8 cellular contexts compared by ENCODE assay signal in the genomic region with DNA sequence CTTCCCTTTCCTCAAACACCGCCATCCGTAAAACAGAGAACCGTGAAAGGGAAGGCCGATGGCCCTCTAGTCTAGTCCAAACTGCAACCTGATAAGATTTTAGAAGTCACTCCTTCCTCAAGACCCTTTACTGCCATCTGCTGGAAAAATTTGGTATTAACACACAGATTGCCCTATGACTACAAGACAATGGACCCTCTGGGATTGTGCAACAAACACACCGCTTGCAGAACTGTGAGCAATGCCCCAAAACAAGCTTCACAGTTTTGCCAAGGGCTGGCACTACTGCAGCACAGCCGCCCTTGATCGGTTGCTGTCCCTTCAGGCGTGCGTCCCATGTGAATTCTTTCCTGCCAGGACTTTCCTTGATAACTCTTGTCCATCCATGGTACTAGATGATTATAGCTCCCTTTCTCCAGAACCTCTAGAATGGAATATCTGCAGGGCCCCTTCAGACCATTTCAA. TPM values are rescaled to one million over a fixed set of nuclear protein-coding genes. Genes with fewer than 3 reads are reported as not detected.
DNase-seq lines count a peak whose midpoint lies in the region; ATAC-seq, FAIRE-seq and TF ChIP-seq lines count a peak whose summit lies in the region.

No MANE protein-coding gene starts in this region.

- H2AFZ ChIP-seq in H1 (ENCODE audit: low read length), result peak overlapping the region; percentile 76

- CTCF ChIA-PET in H1 (lab: Charles Lee; ENCODE audit: partially characterized antibody), result interaction anchor here (0.6 to 4.5 kb wide), 20 partner anchors 11 to 808 kb away, joined by 3 to 41 read pairs (median 4); no protein-coding TSS in a partner anchor

- H3K4ac ChIP-seq in H1 (replicated peaks; ENCODE audit: insufficient read length, low read depth, low read length), result no peak overlapping the region

- no peak for TF ChIP-seq EP300 in H1 (IDR thresholded peaks at IDR 0.05; ENCODE audit: borderline replicate concordance in 1 of 2, low read depth in 2 of 2, low read length in 2 of 2)

- no peaks in the 10 kb centered on the region for H3K36me3 Mint-ChIP-seq in mesothelial cell of epicardium

- H4K5ac ChIP-seq in H1 (ENCODE audit: insufficient read length, low read depth, low read length), result no peak overlapping the region

- no peak overlapping the region for H2BK12ac ChIP-seq in H1 (ENCODE audit: low read depth, low read length)

- FAIRE-seq in H1 (lab: Jason Lieb, UNC), result peak; percentile 92

- no peak overlapping the region for H3K56ac ChIP-seq in H1 (replicated peaks; ENCODE audit: insufficient read length, low read depth, low read length)

- H2BK5ac ChIP-seq in H1 (ENCODE audit: low read depth, low read length), result no peak overlapping the region

- H3K36me3 ChIP-seq in H1 (ENCODE audit: control insufficient read depth in 2 of 4, insufficient read depth in 4 of 4, low read length in 3 of 4), result no peaks in the 10 kb centered on the region
- no peaks in the 10 kb centered on the region for H3K36me3 ChIP-seq in thyroid gland

- H3K9ac ChIP-seq in H1 (replicated peaks in 1 of 4; ENCODE audit: extremely low read depth in 1 of 4, low read depth in 3 of 4, low read length in 3 of 4), result no peak overlapping the region

- no peaks in the 10 kb centered on the region for H3K23me2 ChIP-seq in H1 (ENCODE audit: low read depth, low read length)

- H3K9me3 Mint-ChIP-seq in mesothelial cell of epicardium, result peaks cover 6% of the 10 kb centered on the region

- H4K20me1 ChIP-seq in H1 (replicated peaks in 1 of 2; ENCODE audit: control insufficient read depth in 1 of 2, insufficient read depth in 2 of 2, low read length in 2 of 2), result no peaks in the 10 kb centered on the region

- peak overlapping the region; percentile 86; the same call in 1 of the 2 replicates for H2BK20ac ChIP-seq in H1 (ENCODE audit: low read length)

- peak; percentile 80 to 86 for TF ChIP-seq RAD21 in H1 (IDR thresholded peaks at IDR 0.05 in 1 of 2, conservative IDR thresholded peaks at IDR 0.05 in 1 of 2; ENCODE audit: low read depth in 2 of 2, low read length in 2 of 2)

- H3K4me1 ChIP-seq in H1 (replicated peaks in 1 of 4; ENCODE audit: control insufficient read depth in 3 of 4, insufficient read depth in 4 of 4, low read length in 3 of 4) (peaks cover 0 to 3% (median 0%) of the 10 kb centered on the region in 4 experiments; a peak in 1 of 7 replicates), thyroid gland (no peaks in the 10 kb centered on the region)

- no peak overlapping the region for H3K23ac ChIP-seq in H1 (ENCODE audit: insufficient read length)

- peak overlapping the region; percentile 35 for H3K27ac Mint-ChIP-seq in mesothelial cell of epicardium

- H2AK5ac ChIP-seq in H1 (ENCODE audit: low read depth, low read length), result no peak overlapping the region

- no peak overlapping the region for H3K4me2 ChIP-seq in H1 (ENCODE audit: insufficient read depth in 1 of 2, low read depth in 2 of 2, low read length in 2 of 2)

- DNase-seq in DMS114 treated with DMSO at 0.1 percent for 48 hours (lab: John Stamatoyannopoulos, UW; ENCODE audit: unreplicated experiment), result peak; percentile 87
- peak; percentile 92 for DNase-seq in NCI-H460 (ENCODE audit: extremely low read depth, low read depth)
- peak; percentile 36 for DNase-seq in activated CD4-positive, CD25-positive, alpha-beta regulatory T cell treated with anti-CD3 and anti-CD28 coated beads, Interleukin-2, amount 50 U/mL, for 16 hours (ENCODE audit: low read depth, low spot score)
- DNase-seq in H1 (ENCODE audit: low read depth in 1 of 2, low spot score in 2 of 2), result peak; percentile 33 to 70
- peak in 1 of 2 experiments; percentile 43 for DNase-seq in mesothelial cell of epicardium (ENCODE audit: low spot score in 2 of 2, unreplicated experiment in 2 of 2)
- DNase-seq in thyroid gland, result peak; percentile 39 to 46

- no peak overlapping the region for H4K8ac ChIP-seq in H1 (ENCODE audit: extremely low read depth, insufficient read depth, low read length)

- H3K27me3 Mint-ChIP-seq in mesothelial cell of epicardium (ENCODE audit: low read depth), result no peaks in the 10 kb centered on the region

- no peak overlapping the region for H3K14ac ChIP-seq in H1 (ENCODE audit: insufficient read length)

- H3K4me3 ChIP-seq in H1 (ENCODE audit: extremely low read depth in 1 of 4, insufficient read depth in 2 of 4, low read depth in 3 of 4, low read length in 4 of 4) (no peak overlapping the region), thyroid gland (replicated peaks in 1 of 3) (no peak overlapping the region)

- intact Hi-C loops in thyroid gland (cut with DNase I), result loop anchor here (10.0 kb wide), 1 partner anchor 793 kb away; no protein-coding TSS in a partner anchor

- peaks cover 0 to 1% (median 0%) of the 10 kb centered on the region in 4 experiments; a peak in 1 of 7 replicates for H3K27me3 ChIP-seq in H1 (replicated peaks in 1 of 4; ENCODE audit: control insufficient read depth in 3 of 4, extremely low read depth in 1 of 4, insufficient read depth in 3 of 4, low read length in 3 of 4)
- H3K27me3 ChIP-seq in thyroid gland, result no peaks in the 10 kb centered on the region

- POLR2A ChIA-PET in H1 (lab: Charles Lee; ENCODE audit: partially characterized antibody), result interaction anchor here (0.8 kb wide), 1 partner anchor 23 kb away, joined by 3 read pairs; a partner anchor contains a TSS

- no peak for TF ChIP-seq POLR2A in H1 (IDR thresholded peaks at IDR 0.05; ENCODE audit: control extremely low read depth in 1 of 2, low read depth in 2 of 2, low read length in 2 of 2)
- no peak for TF ChIP-seq POLR2A in thyroid gland (IDR thresholded peaks at IDR 0.05)

- WGBS in H1 (ENCODE audit: extremely low coverage in 1 of 2, insufficient coverage in 1 of 2, insufficient read length in 1 of 2, insufficient replicate concordance in 2 of 2, low coverage in 1 of 2, low lambda C conversion rate in 2 of 2, missing lambda C conversion rate in 1 of 2), 2 experiments, result 52% methylated on average over 9 of the region's 9 CpGs; no CpG with 5 or more reads in 1 of the 2 experiments
- 22 to 26% methylated on average over 9 of the region's 9 CpGs for WGBS in thyroid gland, 2 donors

- H3K27ac ChIP-seq in H1 (ENCODE audit: low read depth, low read length) (no peak overlapping the region), thyroid gland (no peak overlapping the region)

- H4K91ac ChIP-seq in H1 (replicated peaks; ENCODE audit: insufficient read length, low read length), result no peak overlapping the region

- no peak overlapping the region for H2BK15ac ChIP-seq in H1 (ENCODE audit: low read length)

- TF ChIP-seq CTCF in H1 (IDR thresholded peaks at IDR 0.05; ENCODE audit: control extremely low read depth in 1 of 3, insufficient read depth in 1 of 3, low read depth in 1 of 3, low read length in 3 of 3) (peak in 2 of 3 experiments; percentile 61 to 73; a peak in 3 of 4 replicates), mesothelial cell of epicardium (IDR thresholded peaks at IDR 0.05; ENCODE audit: unreplicated experiment) (peak; percentile 92), thyroid gland (IDR thresholded peaks at IDR 0.05) (peak; percentile 37 to 80 (median 78))

- H3K18ac ChIP-seq in H1 (ENCODE audit: extremely low read depth, low read length), result no peak overlapping the region

- ATAC-seq in GM19467 (IDR thresholded peaks at IDR 0.05; ENCODE audit: unreplicated experiment) (peak; percentile 97), HG03520 (IDR thresholded peaks at IDR 0.05; ENCODE audit: unreplicated experiment) (peak; percentile 95)

- H3K79me1 ChIP-seq in H1 (ENCODE audit: low read depth, low read length), result no peaks in the 10 kb centered on the region

- H3K9me3 ChIP-seq in H1 (ENCODE audit: insufficient read depth in 2 of 2, low read depth in 1 of 2, low read length in 1 of 2) (no peaks in the 10 kb centered on the region), thyroid gland (no peaks in the 10 kb centered on the region)

- peaks cover 33% of the 10 kb centered on the region for H3K4me1 Mint-ChIP-seq in mesothelial cell of epicardium

- H3K79me2 ChIP-seq in H1 (ENCODE audit: control insufficient read depth in 1 of 2, insufficient read depth in 2 of 2, low read length in 2 of 2), result no peaks in the 10 kb centered on the region

- H2BK120ac ChIP-seq in H1 (replicated peaks; ENCODE audit: low read depth, low read length), result peak overlapping the region; percentile 11

- H3K4me3 Mint-ChIP-seq in mesothelial cell of epicardium, result no peak overlapping the region

TF ChIP-seq in H1, 55 proteins besides CTCF, POLR2A, EP300 and RAD21:
- TF ChIP-seq TAF1 (IDR thresholded peaks at IDR 0.05; ENCODE audit: low read depth, low read length) (no peak), CEBPB (IDR thresholded peaks at IDR 0.05; ENCODE audit: low read depth, low read length) (peak; percentile 100)

RNA-seq across cellular contexts. Expression of a gene that starts 23.1 kb away (rescaled TPM):
- 36.0 and 39.6 TPM in 2 replicates for total RNA-seq in NCI-H460 (2014; rRNA removed; shearing (Covaris generic))
- polyA plus RNA-seq in NCI-H460 (2014; cell fraction: nucleus; rRNA removed), result 3.0 and 8.5 TPM in 2 replicates
- total RNA-seq in H1 (2021; fragmentation: NEBNext Ultra II Directional; extraction: Animal tissue kit (Norgen Biotek cat#: 25700)), result 29.9 and 31.3 TPM in 2 replicates
- 1.1 and 2.3 TPM in 2 replicates for polyA plus RNA-seq in H1 (2011; rRNA removed)
- polyA plus RNA-seq in H1 (2011; cell fraction: cytosol; rRNA removed), result 4.6 TPM
- polyA plus RNA-seq in H1 (2011; cell fraction: nucleus; rRNA removed), result 0.53 TPM
- polyA plus RNA-seq in H1 (2012, experiment 1 of 2), result 8.3 to 17.8 TPM (median 9.5 TPM) in 4 replicates
- polyA plus RNA-seq in H1 (2012, experiment 2 of 2), result 3.7 TPM
- 38.3 TPM for polyA plus RNA-seq in H1 (2013, experiment 1 of 2)
- 40.3 TPM for polyA plus RNA-seq in H1 (2013, experiment 2 of 2)
- 0.95 and 1.0 TPM in 2 replicates for polyA minus RNA-seq in H1 (2011; rRNA and poly(A)+ RNA removed)
- polyA minus RNA-seq in H1 (2011; cell fraction: cytosol; rRNA and poly(A)+ RNA removed), result 2.3 TPM
- 2.0 TPM for polyA minus RNA-seq in H1 (2011; cell fraction: nucleus; rRNA and poly(A)+ RNA removed)
- total RNA-seq in mesothelial cell of epicardium (21.0 to 22.8 TPM (median 22.8 TPM) in 3 replicates), thyroid gland (10 to 100 TPM in 1 of 4 donors, 1 to 10 TPM in 3; 4.5 to 15.0 (median 6.3) TPM)
